ENCODE assay signal across 25 cellular contexts in genomic region chr1:31221072-31221471, GRCh38. TPM values are rescaled to one million over a fixed set of nuclear protein-coding genes. Genes with fewer than 3 reads are reported as not detected.
"Had no signal": no experiment of that assay in that cellular context is flagged by ENCODE, and none has a peak within 500 bp of the region (broad histone marks: within the 10 kb centered on the region; RNA-seq: fewer than 3 reads in every experiment).

No MANE protein-coding gene starts in this region.

- H3K79me2 ChIP-seq: parathyroid adenoma had no signal

- H2AFZ ChIP-seq: parathyroid adenoma had no signal

- DNase-seq: activated CD4-positive, alpha-beta T cell treated with anti-CD3 and anti-CD28 coated beads for 1 hour; activated CD4-positive, alpha-beta T cell treated with anti-CD3 and anti-CD28 coated beads, Interleukin-2, amount 50 U/mL, for 1 hour; activated CD8-positive, alpha-beta T cell treated with anti-CD3 and anti-CD28 coated beads, Interleukin-2, amount 10 ng/mL, durations not matched to agents 7 days and 5 days; adrenal gland; brain microvascular endothelial cell; central memory CD4-positive, alpha-beta T cell; effector memory CD4-positive, alpha-beta T cell; islet precursor cell; left colon; mesenchymal stem cell; small intestine; stimulated activated CD4-positive, alpha-beta T cell treated with anti-CD3 and anti-CD28 coated beads, Interleukin-2, amount 100 ng/mL, for 24 hours; stomach; transverse colon; WERI-Rb-1 had no signal

- H3K36me3 ChIP-seq: adrenal gland, ascending aorta, brain microvascular endothelial cell, esophagus muscularis mucosa, stomach, transverse colon, WERI-Rb-1 had no signal

- FAIRE-seq: colon, frontal cortex, small intestine, urothelium cell line had no signal

- H3K27ac ChIP-seq: adrenal gland, ascending aorta, brain microvascular endothelial cell, esophagus muscularis mucosa, parathyroid adenoma, stomach, transverse colon, WERI-Rb-1 had no signal

- H3K4me1 ChIP-seq: ascending aorta, parathyroid adenoma had no signal

- H3K9ac ChIP-seq: parathyroid adenoma had no signal

- ATAC-seq: activated CD8-positive, alpha-beta T cell treated with anti-CD3 and anti-CD28 coated beads, Interleukin-2, amount 10 ng/mL, durations not matched to agents 7 days and 5 days; activated naive CD4-positive, alpha-beta T cell treated with anti-CD3 and anti-CD28 coated beads, Interleukin-2, amount 50 U/mL, for 72 hours; left colon; sciatic nerve; stimulated activated effector memory CD8-positive, alpha-beta T cell treated with anti-CD3 and anti-CD28 coated beads, Interleukin-12 subunit alpha, Interleukin-12 subunit beta, amount 100 ng/mL, for 72 hours had no signal

- H3K27me3 ChIP-seq: adrenal gland, ascending aorta, transverse colon had no signal

- H3K4me3 ChIP-seq: adrenal gland, ascending aorta, esophagus muscularis mucosa, stomach, transverse colon had no signal

- H3K9me3 ChIP-seq: adrenal gland, ascending aorta, esophagus muscularis mucosa, stomach, transverse colon had no signal

RNA-seq across cellular contexts. Expression of gene NKAIN1, which starts 18.6 kb away (rescaled TPM):
- total RNA-seq: activated naive CD4-positive, alpha-beta T cell treated with anti-CD3 and anti-CD28 coated beads, Interleukin-2, amount 50 U/mL, for 72 hours; ascending aorta; dermis microvascular lymphatic vessel endothelial cell; esophagus muscularis mucosa; stomach; transverse colon had no signal
